23 cellular contexts compared by ENCODE assay signal in genomic region chr10:49226594-49226993, GRCh38. TPM values are rescaled to one million over a fixed set of nuclear protein-coding genes. Genes with fewer than 3 reads are reported as not detected.
DNase-seq lines count a peak whose midpoint lies in the region; ATAC-seq and TF ChIP-seq lines count a peak whose summit lies in the region.
"Had no signal": no experiment of that assay in that cellular context is flagged by ENCODE, and none has a peak within 500 bp of the region (broad histone marks: within the 10 kb centered on the region; RNA-seq: fewer than 3 reads in every experiment).

No MANE protein-coding gene starts in this region.

- H3K4me1 Mint-ChIP-seq in central memory CD8-positive, alpha-beta T cell: no peaks in the 10 kb centered on the region
- H3K4me1 Mint-ChIP-seq in stimulated activated memory B cell treated with anti-CD40 and anti-IgM and Interleukin-4, amounts not matched to agents 10 μg/mL and 1 μg/mL and 100 μg/mL, for 72 hours: no peaks in the 10 kb centered on the region
- no peaks in the 10 kb centered on the region for H3K4me1 Mint-ChIP-seq in GM23338
- H3K4me1 Mint-ChIP-seq: CD14-positive monocyte; CD4-positive, alpha-beta memory T cell; CD4-positive, CD25-positive, alpha-beta regulatory T cell; CD8-positive, alpha-beta memory T cell had no signal

- H3K9ac ChIP-seq in parathyroid adenoma: no peak overlapping the region
- H3K9ac ChIP-seq: BLaER1 had no signal

- H3K27me3 ChIP-seq in esophagus muscularis mucosa (no peaks in the 10 kb centered on the region), parathyroid adenoma (ENCODE audit: control insufficient read depth, insufficient read depth, low read length) (no peaks in the 10 kb centered on the region), GM23338 (ENCODE audit: insufficient read depth) (no peaks in the 10 kb centered on the region)
- H3K27me3 ChIP-seq: BE2C, BLaER1 had no signal

- no peaks in the 10 kb centered on the region for H3K36me3 Mint-ChIP-seq in central memory CD8-positive, alpha-beta T cell (ENCODE audit: insufficient read depth)
- no peaks in the 10 kb centered on the region for H3K36me3 Mint-ChIP-seq in stimulated activated memory B cell treated with anti-CD40 and anti-IgM and Interleukin-4, amounts not matched to agents 10 μg/mL and 1 μg/mL and 100 μg/mL, for 72 hours
- H3K36me3 Mint-ChIP-seq in GM23338 (ENCODE audit: low read depth): no peaks in the 10 kb centered on the region
- H3K36me3 Mint-ChIP-seq: CD14-positive monocyte; CD4-positive, alpha-beta memory T cell; CD4-positive, CD25-positive, alpha-beta regulatory T cell had no signal

- H3K9me2 ChIP-seq in GM23338 (ENCODE audit: insufficient read depth): no peaks in the 10 kb centered on the region

- TF ChIP-seq CTCF in esophagus muscularis mucosa (IDR thresholded peaks at IDR 0.05): no peak
- TF ChIP-seq CTCF in parathyroid adenoma (IDR thresholded peaks at IDR 0.05): no peak
- no peak for TF ChIP-seq CTCF in GM23338 (conservative IDR thresholded peaks at IDR 0.05; ENCODE audit: low read depth in 2 of 2)

- H3K79me2 ChIP-seq in parathyroid adenoma (no peaks in the 10 kb centered on the region), GM23338 (replicated peaks; ENCODE audit: insufficient read depth) (no peaks in the 10 kb centered on the region)

- H3F3A ChIP-seq in GM23338 (replicated peaks; ENCODE audit: low read depth): no peaks in the 10 kb centered on the region

- peak overlapping the region; percentile 7 for H3K27ac Mint-ChIP-seq in central memory CD8-positive, alpha-beta T cell (ENCODE audit: low read depth)
- peak overlapping the region; percentile 5 for H3K27ac Mint-ChIP-seq in stimulated activated memory B cell treated with anti-CD40 and anti-IgM and Interleukin-4, amounts not matched to agents 10 μg/mL and 1 μg/mL and 100 μg/mL, for 72 hours
- H3K27ac Mint-ChIP-seq in GM23338: no peak overlapping the region
- H3K27ac Mint-ChIP-seq: CD4-positive, alpha-beta memory T cell; CD4-positive, CD25-positive, alpha-beta regulatory T cell; CD8-positive, alpha-beta memory T cell had no signal

- H3K9me3 ChIP-seq in esophagus muscularis mucosa: peaks cover 0 to 3% (median 0%) of the 10 kb centered on the region in 4 donors
- H3K9me3 ChIP-seq in parathyroid adenoma (ENCODE audit: control insufficient read depth, low read length): no peaks in the 10 kb centered on the region
- H3K9me3 ChIP-seq: BE2C, BLaER1, Caco-2 had no signal

- H3K4me3 Mint-ChIP-seq in central memory CD8-positive, alpha-beta T cell: no peak overlapping the region
- H3K4me3 Mint-ChIP-seq in stimulated activated memory B cell treated with anti-CD40 and anti-IgM and Interleukin-4, amounts not matched to agents 10 μg/mL and 1 μg/mL and 100 μg/mL, for 72 hours: no peak overlapping the region
- no peak overlapping the region for H3K4me3 Mint-ChIP-seq in GM23338
- H3K4me3 Mint-ChIP-seq: CD14-positive monocyte; CD4-positive, alpha-beta memory T cell; CD4-positive, CD25-positive, alpha-beta regulatory T cell; CD8-positive, alpha-beta memory T cell had no signal

- peaks cover 34% of the 10 kb centered on the region for H3K27me3 Mint-ChIP-seq in central memory CD8-positive, alpha-beta T cell
- H3K27me3 Mint-ChIP-seq in stimulated activated memory B cell treated with anti-CD40 and anti-IgM and Interleukin-4, amounts not matched to agents 10 μg/mL and 1 μg/mL and 100 μg/mL, for 72 hours: no peaks in the 10 kb centered on the region
- peaks cover 3% of the 10 kb centered on the region for H3K27me3 Mint-ChIP-seq in GM23338 (ENCODE audit: insufficient read depth, low read depth, poor library complexity)
- H3K27me3 Mint-ChIP-seq: CD4-positive, CD25-positive, alpha-beta regulatory T cell had no signal

- WGBS in esophagus muscularis mucosa: 68% methylated on average over 4 of the region's 4 CpGs

- H4K20me1 ChIP-seq in GM23338 (replicated peaks; ENCODE audit: insufficient read depth): no peaks in the 10 kb centered on the region
- H4K20me1 ChIP-seq: BLaER1 had no signal

- intact Hi-C loops in esophagus muscularis mucosa (cut with DNase I): no loop called here

- ATAC-seq in central memory CD8-positive, alpha-beta T cell (replicated peaks; ENCODE audit: extremely low read depth, poor library complexity, severe bottlenecking): no peak
- no peak for ATAC-seq in stimulated activated memory B cell treated with anti-CD40 and anti-IgM and Interleukin-4, amounts not matched to agents 10 μg/mL and 1 μg/mL and 100 μg/mL, for 72 hours
- ATAC-seq in GM23338 (no peak), GM21381 (IDR thresholded peaks at IDR 0.05; ENCODE audit: unreplicated experiment) (no peak), HG02870 (IDR thresholded peaks at IDR 0.05; ENCODE audit: unreplicated experiment) (no peak)

- no peak overlapping the region for H3K4me2 ChIP-seq in parathyroid adenoma (ENCODE audit: low read length)
- H3K4me2 ChIP-seq in GM23338: no peak overlapping the region
- H3K4me2 ChIP-seq: BLaER1 had no signal

- no peak for TF ChIP-seq EP300 in esophagus muscularis mucosa (IDR thresholded peaks at IDR 0.05)

- H3K27ac ChIP-seq in esophagus muscularis mucosa (replicated peaks in 1 of 4): no peak overlapping the region
- H3K27ac ChIP-seq in parathyroid adenoma: peak overlapping the region; percentile 99
- no peak overlapping the region for H3K27ac ChIP-seq in GM23338 (ENCODE audit: low read depth)
- H3K27ac ChIP-seq: BLaER1 had no signal

- H2AFZ ChIP-seq in parathyroid adenoma (peak overlapping the region; percentile 3), GM23338 (no peak overlapping the region)

- H3K4me3 ChIP-seq in esophagus muscularis mucosa: no peak overlapping the region
- no peak overlapping the region for H3K4me3 ChIP-seq in parathyroid adenoma (ENCODE audit: low read depth, low read length)
- no peak overlapping the region for H3K4me3 ChIP-seq in GM23338
- H3K4me3 ChIP-seq: BLaER1 had no signal

- H3K4me1 ChIP-seq in esophagus muscularis mucosa (peaks cover 0 to 5% (median 0%) of the 10 kb centered on the region in 4 donors), parathyroid adenoma (peaks cover 35% of the 10 kb centered on the region), GM23338 (ENCODE audit: insufficient read depth) (no peaks in the 10 kb centered on the region)
- H3K4me1 ChIP-seq: BE2C, BLaER1, Caco-2 had no signal

- DNase-seq in central memory CD8-positive, alpha-beta T cell (ENCODE audit: low spot score in 2 of 2): no peak
- DNase-seq in esophagus muscularis mucosa (ENCODE audit: extremely low spot score) (peak; percentile 72), GM23338 (ENCODE audit: low spot score) (no peak), T-helper 2 cell (no peak)
- DNase-seq: 8988T; ACHN; BE2C; C1 segment of cervical spinal cord; Caco-2; Calu3; CD4-positive, alpha-beta memory T cell; CD4-positive, CD25-positive, alpha-beta regulatory T cell; CD8-positive, alpha-beta memory T cell; DMS79 treated with DMSO at 0.1 percent for 48 hours; GF-D8 had no signal

- no peak for TF ChIP-seq POLR2A in esophagus muscularis mucosa (IDR thresholded peaks at IDR 0.05; ENCODE audit: low read depth)

- no peaks in the 10 kb centered on the region for H3K36me3 ChIP-seq in esophagus muscularis mucosa
- H3K36me3 ChIP-seq in parathyroid adenoma (ENCODE audit: control insufficient read depth, insufficient read depth, low read length): no peaks in the 10 kb centered on the region
- no peaks in the 10 kb centered on the region for H3K36me3 ChIP-seq in GM23338 (ENCODE audit: insufficient read depth)
- H3K36me3 ChIP-seq: BE2C, BLaER1 had no signal

- no peaks in the 10 kb centered on the region for H3K9me3 Mint-ChIP-seq in central memory CD8-positive, alpha-beta T cell
- peaks cover 5% of the 10 kb centered on the region for H3K9me3 Mint-ChIP-seq in stimulated activated memory B cell treated with anti-CD40 and anti-IgM and Interleukin-4, amounts not matched to agents 10 μg/mL and 1 μg/mL and 100 μg/mL, for 72 hours
- H3K9me3 Mint-ChIP-seq in GM23338: no peaks in the 10 kb centered on the region

TF ChIP-seq in GM23338, 12 proteins besides CTCF, POLR2A, EP300 and RAD21:
- TF ChIP-seq STAT1 (IDR thresholded peaks at IDR 0.05; ENCODE audit: unreplicated experiment) (no peak), REST (IDR thresholded peaks at IDR 0.05; ENCODE audit: unreplicated experiment) (no peak), ZNF331 (CRISPR knock-in tag; IDR thresholded peaks at IDR 0.05; ENCODE audit: low read depth) (no peak)

RNA-seq across cellular contexts. Expression of gene TMEM273, which starts 38.4 kb away (rescaled TPM):
- total RNA-seq in esophagus muscularis mucosa: 10 to 100 TPM; 11.6 to 36.8 (median 25.1) TPM
- not detected in 2 replicates for total RNA-seq in GM23338 (2014; rRNA removed; shearing (Covaris generic))
- not detected in 2 replicates for polyA plus RNA-seq in GM23338 (2016; fragmentation: Nextera tagmentation; extraction: Ambion mirVana)
- total RNA-seq: A673, Caco-2, Calu3 had no signal
- polyA plus RNA-seq: AG04450 had no signal

Comparison
In these comparisons a context has a peak if more than half of its experiments do, and no peak if none do; other contexts are left out.
1. RNA of gene TMEM273, which starts 38.4 kb away (total RNA-seq): 11.6 to 36.8 TPM in esophagus muscularis mucosa; not detected in GM23338; every median in the first group is over 10 times any median in the second.